In the genomic region with DNA sequence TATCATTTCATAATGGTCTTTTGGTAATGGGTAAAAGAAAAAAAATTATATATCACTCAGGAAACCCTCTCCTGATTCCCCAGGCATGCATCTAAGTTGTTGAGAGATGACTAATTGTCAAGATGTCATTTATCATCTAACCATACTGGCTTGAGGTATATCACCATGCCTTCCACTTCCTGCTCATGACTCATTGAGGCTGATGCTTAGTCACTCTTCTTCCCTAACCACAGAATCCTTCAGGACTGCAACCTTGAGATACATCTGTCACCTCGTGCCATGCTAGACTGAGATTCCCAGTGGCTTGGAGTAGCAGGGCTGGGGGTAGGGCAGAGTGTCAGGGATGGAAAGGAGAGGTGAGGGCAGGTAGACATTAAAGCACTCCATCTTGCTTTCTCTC, we compare ENCODE assay signal across 10 cellular contexts.
DNase-seq lines count a peak whose midpoint lies in the region; ATAC-seq and TF ChIP-seq lines count a peak whose summit lies in the region.
"Had no signal": no experiment of that assay in that cellular context is flagged by ENCODE, and none has a peak within 500 bp of the region (broad histone marks: within the 10 kb centered on the region; RNA-seq: fewer than 3 reads in every experiment).

No MANE protein-coding gene starts in this region.

- no peaks in the 10 kb centered on the region for H3K36me3 Mint-ChIP-seq in Calu3 (ENCODE audit: insufficient read depth, unreplicated experiment)
- no peaks in the 10 kb centered on the region for H3K36me3 Mint-ChIP-seq in activated T-helper 1 cell treated with anti-CD3 and anti-CD28 coated beads, Interleukin-12 subunit alpha, Interleukin-12 subunit beta, Interleukin-2, Interleukin-4 antibody, amounts not matched to agents 30 ng/mL and 10 ng/mL and 1 ng/mL, durations not matched to agents 14 hours and 24 hours and 36 hours (ENCODE audit: low read depth)
- H3K36me3 Mint-ChIP-seq: brain had no signal

- H3K4me1 Mint-ChIP-seq in Calu3 (ENCODE audit: low read depth, unreplicated experiment): peaks cover 7% of the 10 kb centered on the region
- H3K4me1 Mint-ChIP-seq in activated T-helper 1 cell treated with anti-CD3 and anti-CD28 coated beads, Interleukin-12 subunit alpha, Interleukin-12 subunit beta, Interleukin-2, Interleukin-4 antibody, amounts not matched to agents 30 ng/mL and 10 ng/mL and 1 ng/mL, durations not matched to agents 14 hours and 24 hours and 36 hours (ENCODE audit: low read depth): no peaks in the 10 kb centered on the region
- H3K4me1 Mint-ChIP-seq: brain had no signal

- BruUV-seq in Calu3 (replicated peaks; lab: Mats Ljungman, UMichigan): no TSS peak

- H3K9me3 ChIP-seq in RWPE2 (ENCODE audit: severe bottlenecking): peaks cover 2% of the 10 kb centered on the region

- DNase-seq in Calu3 (peak; percentile 30), RWPE2 (ENCODE audit: low spot score) (no peak), foreskin melanocyte (peak; percentile 61), T-helper 9 cell (no peak)
- no peak for DNase-seq in activated effector memory CD4-positive, alpha-beta T cell treated with anti-CD3 and anti-CD28 coated beads, Interleukin-2, amount 50 U/mL, for 16 hours
- no peak for DNase-seq in activated T-helper 1 cell treated with anti-CD3 and anti-CD28 coated beads, Interleukin-12 subunit alpha, Interleukin-12 subunit beta, Interleukin-2, Interleukin-4 antibody, amounts not matched to agents 30 ng/mL and 10 ng/mL and 1 ng/mL, durations not matched to agents 14 hours and 24 hours and 36 hours (ENCODE audit: low spot score)

- no peaks in the 10 kb centered on the region for H3K36me3 ChIP-seq in RWPE2 (ENCODE audit: low read depth)

- H3K27ac Mint-ChIP-seq in Calu3 (ENCODE audit: unreplicated experiment): peak overlapping the region; percentile 42
- H3K27ac Mint-ChIP-seq in activated T-helper 1 cell treated with anti-CD3 and anti-CD28 coated beads, Interleukin-12 subunit alpha, Interleukin-12 subunit beta, Interleukin-2, Interleukin-4 antibody, amounts not matched to agents 30 ng/mL and 10 ng/mL and 1 ng/mL, durations not matched to agents 14 hours and 24 hours and 36 hours: no peak overlapping the region
- H3K27ac Mint-ChIP-seq: brain; T-helper 1 cell treated with Interleukin-12 subunit alpha and Interleukin-12 subunit beta and Interleukin-4 antibody, amounts not matched to agents 30 μg/mL and 1 μg/mL, for 36 hours had no signal

- H3K4me3 Mint-ChIP-seq in Calu3 (ENCODE audit: low read depth, unreplicated experiment): no peak overlapping the region
- H3K4me3 Mint-ChIP-seq in activated T-helper 1 cell treated with anti-CD3 and anti-CD28 coated beads, Interleukin-12 subunit alpha, Interleukin-12 subunit beta, Interleukin-2, Interleukin-4 antibody, amounts not matched to agents 30 ng/mL and 10 ng/mL and 1 ng/mL, durations not matched to agents 14 hours and 24 hours and 36 hours: no peak overlapping the region
- H3K4me3 Mint-ChIP-seq: brain; T-helper 1 cell treated with Interleukin-12 subunit alpha and Interleukin-12 subunit beta and Interleukin-4 antibody, amounts not matched to agents 30 μg/mL and 1 μg/mL, for 36 hours had no signal

- peaks cover 17% of the 10 kb centered on the region for H3K4me1 ChIP-seq in RWPE2 (ENCODE audit: insufficient read depth, poor library complexity, severe bottlenecking)

- no peaks in the 10 kb centered on the region for H3K27me3 ChIP-seq in RWPE2 (ENCODE audit: insufficient read depth, poor library complexity, severe bottlenecking)

- TF ChIP-seq CTCF in Calu3 (IDR thresholded peaks at IDR 0.05; ENCODE audit: unreplicated experiment) (no peak), RWPE2 (IDR thresholded peaks at IDR 0.05; ENCODE audit: poor library complexity, severe bottlenecking) (no peak)

- H3K27ac ChIP-seq in RWPE2 (ENCODE audit: poor library complexity, severe bottlenecking): peak overlapping the region; percentile 75

- H3K4me3 ChIP-seq in RWPE2 (ENCODE audit: severe bottlenecking): no peak overlapping the region

- intact Hi-C loops in Calu3 (cut with micrococcal nuclease; ENCODE audit: unreplicated experiment): no loop called here
- intact Hi-C loops in activated T-helper 1 cell treated with anti-CD3 and anti-CD28 coated beads, Interleukin-12 subunit alpha, Interleukin-12 subunit beta, Interleukin-2, Interleukin-4 antibody, amounts not matched to agents 30 ng/mL and 10 ng/mL and 1 ng/mL, durations not matched to agents 14 hours and 24 hours and 36 hours (cut with micrococcal nuclease): no loop called here

- H3K27me3 Mint-ChIP-seq in Calu3 (ENCODE audit: unreplicated experiment): no peaks in the 10 kb centered on the region
- H3K27me3 Mint-ChIP-seq in activated T-helper 1 cell treated with anti-CD3 and anti-CD28 coated beads, Interleukin-12 subunit alpha, Interleukin-12 subunit beta, Interleukin-2, Interleukin-4 antibody, amounts not matched to agents 30 ng/mL and 10 ng/mL and 1 ng/mL, durations not matched to agents 14 hours and 24 hours and 36 hours (ENCODE audit: insufficient read depth): no peaks in the 10 kb centered on the region
- H3K27me3 Mint-ChIP-seq: brain had no signal

- CTCF ChIA-PET in Calu3 (lab: Charles Lee): no interaction called here

- H3K9me3 Mint-ChIP-seq in Calu3 (ENCODE audit: low read depth, unreplicated experiment): peaks cover 3% of the 10 kb centered on the region
- peaks cover 5% of the 10 kb centered on the region for H3K9me3 Mint-ChIP-seq in activated T-helper 1 cell treated with anti-CD3 and anti-CD28 coated beads, Interleukin-12 subunit alpha, Interleukin-12 subunit beta, Interleukin-2, Interleukin-4 antibody, amounts not matched to agents 30 ng/mL and 10 ng/mL and 1 ng/mL, durations not matched to agents 14 hours and 24 hours and 36 hours

- ATAC-seq in HG03139 (IDR thresholded peaks at IDR 0.05; ENCODE audit: unreplicated experiment): peak; percentile 53
- peak; percentile 99 for ATAC-seq in RWPE2 (ENCODE audit: low read depth)
- ATAC-seq in GM21528 (IDR thresholded peaks at IDR 0.05; ENCODE audit: low FRiP score, unreplicated experiment): no peak

Comparison
In these comparisons a context has a peak if more than half of its experiments do, and no peak if none do; other contexts are left out.
1. DNase-seq: peak in Calu3 (single experiment) and foreskin melanocyte (single experiment); none in RWPE2 (single experiment), activated effector memory CD4-positive, alpha-beta T cell treated with anti-CD3 and anti-CD28 coated beads, Interleukin-2, amount 50 U/mL, for 16 hours (single experiment), activated T-helper 1 cell treated with anti-CD3 and anti-CD28 coated beads, Interleukin-12 subunit alpha, Interleukin-12 subunit beta, Interleukin-2, Interleukin-4 antibody, amounts not matched to agents 30 ng/mL and 10 ng/mL and 1 ng/mL, durations not matched to agents 14 hours and 24 hours and 36 hours (single experiment) and T-helper 9 cell (single experiment).